In the genomic region with DNA sequence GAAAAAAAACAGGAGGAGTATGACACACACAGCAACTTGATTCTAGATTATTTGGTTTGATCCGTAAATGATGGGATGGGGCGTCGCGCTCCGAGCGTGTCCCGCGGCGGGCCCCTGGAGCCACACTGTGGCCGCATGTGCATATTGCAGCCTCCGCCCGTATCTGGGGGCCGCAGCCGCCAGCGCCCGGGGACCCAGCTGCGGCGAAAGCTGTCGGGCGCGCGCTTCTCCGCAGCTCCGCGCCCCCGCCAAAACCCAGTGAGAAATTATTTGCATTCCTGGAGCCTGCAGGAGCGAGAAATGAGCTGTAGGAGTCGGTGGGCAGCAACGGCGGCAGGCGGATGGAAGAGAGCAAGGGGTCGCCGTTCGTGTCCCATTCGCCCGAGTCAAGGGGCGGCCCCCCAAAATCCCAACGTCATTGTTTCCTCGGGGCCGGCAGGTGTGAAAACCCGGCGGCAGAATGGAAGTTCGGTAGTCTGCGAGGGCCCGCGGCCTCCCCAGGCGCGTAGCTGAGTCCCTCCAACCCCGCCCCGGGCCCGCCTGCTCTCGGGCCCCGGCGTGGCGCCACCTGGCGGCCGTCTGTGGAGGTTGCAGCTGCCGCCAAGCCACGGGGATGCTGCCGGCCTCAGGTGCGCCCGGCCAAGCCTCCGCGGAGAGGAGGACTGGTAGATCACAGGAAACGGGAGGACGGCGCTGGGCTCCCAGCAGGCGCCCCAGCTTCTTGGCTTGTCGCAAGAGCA, we compare ENCODE assay signal across 8 cellular contexts.
A peak's percentile ranks its signal among the peaks of the same experiment; 100 is the strongest.
DNase-seq lines count a peak whose midpoint lies in the region; ATAC-seq and TF ChIP-seq lines count a peak whose summit lies in the region.
"Not testable (repeated sequence)": the region's sequence is repeated elsewhere in the genome, so short reads cannot be mapped to it uniquely, and the experiment has no call there.

No MANE protein-coding gene starts in this region.

- H3K9me3 Mint-ChIP-seq in natural killer cell treated with Interleukin-12 subunit alpha and Interleukin-12 subunit beta and Interleukin-15 and Interleukin-18, amount 100 ng/mL, for 72 hours: not testable (repeated sequence)

- peak overlapping the region; percentile 54; the same call in 1 of the 2 replicates for H3K4me3 ChIP-seq in GM23248
- H3K4me3 ChIP-seq in KMS-11 (IDR thresholded peaks at IDR 0.05; ENCODE audit: insufficient read depth, low read depth, low read length): not testable (repeated sequence)

- H3K9me2 ChIP-seq in GM23248 (ENCODE audit: insufficient read depth): not testable (repeated sequence)

- H3K4me1 ChIP-seq in GM23248 (ENCODE audit: insufficient read depth); KMS-11 (ENCODE audit: low read depth, poor library complexity, severe bottlenecking): not testable (repeated sequence)

- not testable (repeated sequence) for H3K36me3 Mint-ChIP-seq in natural killer cell treated with Interleukin-12 subunit alpha and Interleukin-12 subunit beta and Interleukin-15 and Interleukin-18, amount 100 ng/mL, for 72 hours

- H3K4me3 Mint-ChIP-seq in natural killer cell treated with Interleukin-12 subunit alpha and Interleukin-12 subunit beta and Interleukin-15 and Interleukin-18, amount 100 ng/mL, for 72 hours: peak overlapping the region; percentile 54

- H4K20me1 ChIP-seq in GM23248 (ENCODE audit: insufficient read depth); KMS-11 (ENCODE audit: insufficient read depth): not testable (repeated sequence)

- TF ChIP-seq CTCF in KMS-11 (conservative IDR thresholded peaks at IDR 0.05; ENCODE audit: low read depth, low read length): not testable (repeated sequence)
- TF ChIP-seq CTCF in RWPE1 (conservative IDR thresholded peaks at IDR 0.05; ENCODE audit: low read depth): peak; percentile 58

- in situ Hi-C loops in GM23248 (cut with MboI): not testable (repeated sequence)

- H3K27ac Mint-ChIP-seq in natural killer cell treated with Interleukin-12 subunit alpha and Interleukin-12 subunit beta and Interleukin-15 and Interleukin-18, amount 100 ng/mL, for 72 hours: not testable (repeated sequence)

- H3F3A ChIP-seq in GM23248 (ENCODE audit: insufficient read depth): not testable (repeated sequence)

- H3K4me1 Mint-ChIP-seq in natural killer cell treated with Interleukin-12 subunit alpha and Interleukin-12 subunit beta and Interleukin-15 and Interleukin-18, amount 100 ng/mL, for 72 hours (ENCODE audit: low read depth in 2 of 2): not testable (repeated sequence)

- H2AFZ ChIP-seq in GM23248: not testable (repeated sequence)
- H2AFZ ChIP-seq in KMS-11 (ENCODE audit: low read depth): peak overlapping the region; percentile 44; the same call in 1 of the 2 replicates

- not testable (repeated sequence) for H3K4me2 ChIP-seq in GM23248 (ENCODE audit: unreplicated experiment); KMS-11

- ATAC-seq in natural killer cell treated with Interleukin-12 subunit alpha and Interleukin-12 subunit beta and Interleukin-15 and Interleukin-18, amount 100 ng/mL, for 72 hours: peak; percentile 94 to 95

- not testable (repeated sequence) for H3K9me3 ChIP-seq in GM23248 (ENCODE audit: low read depth)

- not testable (repeated sequence) for H3K27me3 ChIP-seq in GM23248 (replicated peaks; ENCODE audit: insufficient read depth); KMS-11 (ENCODE audit: insufficient read depth, low read depth)

- H3K79me2 ChIP-seq in GM23248 (ENCODE audit: insufficient read depth); KMS-11 (ENCODE audit: insufficient read depth, low read depth): not testable (repeated sequence)

- POLR2A ChIA-PET in RWPE1 (lab: Yijun Ruan, JAX; ENCODE audit: low non-redundant PET): not testable (repeated sequence)

- not testable (repeated sequence) for H3K9ac ChIP-seq in GM23248, KMS-11

- H3K27ac ChIP-seq in GM23248, KMS-11: not testable (repeated sequence)
- peak overlapping the region; percentile 47; the same call in 1 of the 2 replicates for H3K27ac ChIP-seq in RWPE1

- not testable (repeated sequence) for H3K36me3 ChIP-seq in GM23248 (ENCODE audit: low read depth); KMS-11 (ENCODE audit: insufficient read depth)

- peak; percentile 36 for DNase-seq in DMS79 treated with DMSO at 0.1 percent for 48 hours (lab: John Stamatoyannopoulos, UW)
- peak; percentile 68 for DNase-seq in GM23248
- DNase-seq in RWPE1 (ENCODE audit: low spot score): not testable (repeated sequence)
- DNase-seq in activated T-helper 1 cell treated with Interleukin-2 at 50 U/mL for 16 hours (ENCODE audit: low read depth): peak; percentile 80
- peak; percentile 35 for DNase-seq in fibroblast of gingiva (ENCODE audit: low read depth)
- peak; percentile 88 for DNase-seq in natural killer cell treated with Interleukin-12 subunit alpha and Interleukin-12 subunit beta and Interleukin-15 and Interleukin-18, amount 100 ng/mL, for 72 hours (ENCODE audit: low spot score)
- peak; percentile 90 for DNase-seq in stimulated activated CD8-positive, alpha-beta memory T cell treated with anti-CD3 and anti-CD28 coated beads, Interleukin-4, amount 100 ng/mL, for 48 hours

- WGBS in GM23248 (ENCODE audit: low coverage in 1 of 2, low lambda C conversion rate in 2 of 2, missing lambda C conversion rate in 2 of 2), 2 experiments: 0 to 2% methylated on average over 26 to 40 of the region's 69 CpGs

- CTCF ChIA-PET in RWPE1 (lab: Yijun Ruan, JAX): interaction anchor here (0.6 kb wide), 1 partner anchor 98 kb away, joined by 3 read pairs; no protein-coding TSS in a partner anchor

- not testable (repeated sequence) for H3K27me3 Mint-ChIP-seq in natural killer cell treated with Interleukin-12 subunit alpha and Interleukin-12 subunit beta and Interleukin-15 and Interleukin-18, amount 100 ng/mL, for 72 hours
